In genomic region chrX:72430405-72430968, GRCh38 we compare ENCODE assay signal across 13 cellular contexts.
DNase-seq lines count a peak whose midpoint lies in the region; ATAC-seq and TF ChIP-seq lines count a peak whose summit lies in the region.
"Had no signal": no experiment of that assay in that cellular context is flagged by ENCODE, and none has a peak within 500 bp of the region (broad histone marks: within the 10 kb centered on the region; RNA-seq: fewer than 3 reads in every experiment).

No MANE protein-coding gene starts in this region.

- peaks cover 0 to 1% of the 10 kb centered on the region in 2 donors for H3K36me3 ChIP-seq in left lung

- H3K27ac ChIP-seq in left lung = no peak overlapping the region
- H3K27ac ChIP-seq: HL-60 had no signal

- intact Hi-C loops in left lung (cut with DNase I) = no loop called here

- DNase-seq in COLO829 (ENCODE audit: low spot score) (peak; percentile 87), RPMI7951 (ENCODE audit: low read depth) (peak; percentile 18), cardiac fibroblast (ENCODE audit: low read depth in 2 of 2) (peak; percentile 9 to 22), left lung (no peak), erythroblast (lab: John Stamatoyannopoulos, UW) (no peak), omental fat pad (ENCODE audit: low spot score) (no peak)
- DNase-seq: AML-193, DMS79, NCI-H1092, NCI-H2227 treated with DMSO at 0.1 percent for 48 hours, NCI-H526 had no signal

- no peak for TF ChIP-seq POLR2A in erythroblast (IDR thresholded peaks at IDR 0.05; ENCODE audit: low read length)

- H3K4me3 ChIP-seq in cardiac fibroblast (replicated peaks in 1 of 2; ENCODE audit: low read depth in 2 of 2, low read length in 2 of 2) (no peak overlapping the region), left lung (no peak overlapping the region)

- no peak for TF ChIP-seq CTCF in cardiac fibroblast (IDR thresholded peaks at IDR 0.05; ENCODE audit: low read depth, low read length)
- no peak for TF ChIP-seq CTCF in left lung (IDR thresholded peaks at IDR 0.05)
- no peak for TF ChIP-seq CTCF in omental fat pad (IDR thresholded peaks at IDR 0.05)

- ATAC-seq in left lung = peak; percentile 86
- ATAC-seq in omental fat pad (ENCODE audit: low FRiP score) = no peak
- no peak for ATAC-seq in GM19328 (IDR thresholded peaks at IDR 0.05; ENCODE audit: unreplicated experiment)

- no peaks in the 10 kb centered on the region for H3K27me3 ChIP-seq in left lung

- H3K4me1 ChIP-seq in left lung = no peaks in the 10 kb centered on the region

- no peaks in the 10 kb centered on the region for H3K9me3 ChIP-seq in left lung

Comparison
In these comparisons a context has a peak if more than half of its experiments do, and no peak if none do; other contexts are left out.
1. DNase-seq: peak in COLO829 (single experiment), RPMI7951 (single experiment) and cardiac fibroblast (2 of 2); none in left lung (0 of 2), erythroblast (0 of 2) and omental fat pad (single experiment).